ENCODE assay signal across 21 cellular contexts in genomic region chr2:120375251-120376020, GRCh38. TPM values are rescaled to one million over a fixed set of nuclear protein-coding genes. Genes with fewer than 3 reads are reported as not detected.
DNase-seq lines count a peak whose midpoint lies in the region; ATAC-seq, FAIRE-seq and TF ChIP-seq lines count a peak whose summit lies in the region.
"Had no signal": no experiment of that assay in that cellular context is flagged by ENCODE, and none has a peak within 500 bp of the region (broad histone marks: within the 10 kb centered on the region; RNA-seq: fewer than 3 reads in every experiment).

No MANE protein-coding gene starts in this region.

- H4K8ac ChIP-seq in H1 (ENCODE audit: extremely low read depth, insufficient read depth, low read length) (no peak overlapping the region; the same call in 1 of the 2 replicates), mesendoderm (ENCODE audit: low read depth, low read length) (no peak overlapping the region)

- TF ChIP-seq EP300 in H1 (IDR thresholded peaks at IDR 0.05; ENCODE audit: borderline replicate concordance in 1 of 2, low read depth in 2 of 2, low read length in 2 of 2), result no peak

- no peak overlapping the region for H3K9ac ChIP-seq in H1 (replicated peaks in 1 of 4; ENCODE audit: extremely low read depth in 1 of 4, low read depth in 3 of 4, low read length in 3 of 4)
- no peak overlapping the region for H3K9ac ChIP-seq in mesendoderm (ENCODE audit: low read length)
- H3K9ac ChIP-seq: BLaER1 treated with 17β-estradiol and CSF1 and Interleukin-3, amounts not matched to agents 10 nM and 100 nM had no signal

- DNase-seq in left ventricle myocardium superior (peak; percentile 21), left ventricle myocardium inferior (no peak), H1 (ENCODE audit: low read depth in 1 of 2, low spot score in 2 of 2) (no peak), mesendoderm (no peak), NCI-H524 treated with DMSO at 0.1 percent for 48 hours (lab: John Stamatoyannopoulos, UW) (no peak), NCI-H1930 (lab: John Stamatoyannopoulos, UW) (no peak)
- DNase-seq in activated CD4-positive, CD25-positive, alpha-beta regulatory T cell treated with anti-CD3 and anti-CD28 coated beads, Interleukin-2, amount 50 U/mL, for 72 hours, result no peak
- DNase-seq: CD4-positive, alpha-beta T cell; CD8-positive, alpha-beta memory T cell; DMS 273 treated with DMSO at 0.1 percent for 48 hours; DMS79; GF-D8; HCEC 1CT had no signal

- peak overlapping the region; percentile 80 for H3K4ac ChIP-seq in H1 (replicated peaks; ENCODE audit: insufficient read length, low read depth, low read length)
- H3K4ac ChIP-seq in mesendoderm (ENCODE audit: low read depth, low read length), result no peak overlapping the region

- H3K79me2 ChIP-seq in H1 (ENCODE audit: control insufficient read depth in 1 of 2, insufficient read depth in 2 of 2, low read length in 2 of 2), result no peaks in the 10 kb centered on the region
- no peaks in the 10 kb centered on the region for H3K79me2 ChIP-seq in mesendoderm (ENCODE audit: control insufficient read depth, insufficient read depth, low read length)

- TF ChIP-seq CTCF in left ventricle myocardium inferior (IDR thresholded peaks at IDR 0.05; ENCODE audit: borderline replicate concordance), result no peak
- TF ChIP-seq CTCF in H1 (IDR thresholded peaks at IDR 0.05; ENCODE audit: control extremely low read depth in 1 of 3, insufficient read depth in 1 of 3, low read depth in 1 of 3, low read length in 3 of 3), result no peak

- CTCF ChIA-PET in H1 (lab: Charles Lee; ENCODE audit: partially characterized antibody), result interaction anchor here (1.1 to 1.9 kb wide), 4 partner anchors 22 to 63 kb away, joined by 3 to 4 read pairs (median 3); no protein-coding TSS in a partner anchor

- intact Hi-C loops in left ventricle myocardium superior (cut with micrococcal nuclease), result no loop called here
- intact Hi-C loops in left ventricle myocardium inferior (cut with micrococcal nuclease), result no loop called here

- H2BK5ac ChIP-seq in H1 (ENCODE audit: low read depth, low read length) (no peak overlapping the region), mesendoderm (ENCODE audit: low read length) (no peak overlapping the region)

- H4K5ac ChIP-seq in H1 (ENCODE audit: insufficient read length, low read depth, low read length) (no peak overlapping the region), mesendoderm (ENCODE audit: low read length) (no peak overlapping the region)

- FAIRE-seq in H1 (lab: Jason Lieb, UNC), result no peak
- FAIRE-seq: D721Med, GM12891, GM18507, H54 had no signal

- H3K27me3 ChIP-seq in left ventricle myocardium inferior (ENCODE audit: low read depth) (peaks cover 71% of the 10 kb centered on the region), H1 (replicated peaks in 1 of 4; ENCODE audit: control insufficient read depth in 3 of 4, extremely low read depth in 1 of 4, insufficient read depth in 3 of 4, low read length in 3 of 4) (peaks cover 0 to 38% (median 19%) of the 10 kb centered on the region in 4 experiments; a peak in 5 of 7 replicates), mesendoderm (ENCODE audit: insufficient read depth, low read length, poor library complexity) (no peaks in the 10 kb centered on the region)
- H3K27me3 ChIP-seq: BLaER1 treated with 17β-estradiol and CSF1 and Interleukin-3, amounts not matched to agents 10 nM and 100 nM had no signal

- WGBS in H1 (ENCODE audit: extremely low coverage in 1 of 2, insufficient coverage in 1 of 2, insufficient read length in 1 of 2, insufficient replicate concordance in 2 of 2, low coverage in 1 of 2, low lambda C conversion rate in 2 of 2, missing lambda C conversion rate in 1 of 2), 2 experiments, result 89% methylated on average over 14 of the region's 14 CpGs; no CpG with 5 or more reads in 1 of the 2 experiments
- WGBS in mesendoderm (ENCODE audit: extremely low coverage, insufficient coverage, low lambda C conversion rate), result no CpG with 5 or more reads among the region's 14 CpGs

- POLR2A ChIA-PET in H1 (lab: Charles Lee; ENCODE audit: partially characterized antibody), result interaction anchor here (1.1 kb wide), 1 partner anchor 10 kb away, joined by 3 read pairs; no protein-coding TSS in a partner anchor

- TF ChIP-seq POLR2A in H1 (IDR thresholded peaks at IDR 0.05; ENCODE audit: control extremely low read depth in 1 of 2, low read depth in 2 of 2, low read length in 2 of 2), result no peak

- H3K14ac ChIP-seq in H1 (ENCODE audit: insufficient read length), result no peak overlapping the region

- H3K36me3 ChIP-seq in left ventricle myocardium inferior, result no peaks in the 10 kb centered on the region
- no peaks in the 10 kb centered on the region for H3K36me3 ChIP-seq in H1 (ENCODE audit: control insufficient read depth in 2 of 4, insufficient read depth in 4 of 4, low read length in 3 of 4)
- H3K36me3 ChIP-seq in mesendoderm (ENCODE audit: control insufficient read depth, insufficient read depth, low read length), result no peaks in the 10 kb centered on the region
- H3K36me3 ChIP-seq: BLaER1 treated with 17β-estradiol and CSF1 and Interleukin-3, amounts not matched to agents 10 nM and 100 nM had no signal

- 0 out of 2 replicates have a peak overlapping the region, but pooled peaks have one; percentile 50 for H2BK20ac ChIP-seq in H1 (ENCODE audit: low read length)

- H2AK5ac ChIP-seq in H1 (ENCODE audit: low read depth, low read length), result no peak overlapping the region
- no peak overlapping the region for H2AK5ac ChIP-seq in mesendoderm (ENCODE audit: low read length)

- no peak for ATAC-seq in left ventricle myocardium superior
- ATAC-seq: GM23338 had no signal

- H3K4me2 ChIP-seq in H1 (ENCODE audit: insufficient read depth in 1 of 2, low read depth in 2 of 2, low read length in 2 of 2), result no peak overlapping the region
- no peak overlapping the region for H3K4me2 ChIP-seq in mesendoderm (ENCODE audit: low read length)

- peaks cover 5% of the 10 kb centered on the region for H3K23me2 ChIP-seq in H1 (ENCODE audit: low read depth, low read length)

- H2BK12ac ChIP-seq in H1 (ENCODE audit: low read depth, low read length), result peak overlapping the region; percentile 81; the same call in 1 of the 2 replicates

- peak overlapping the region; percentile 61 for H4K91ac ChIP-seq in H1 (replicated peaks; ENCODE audit: insufficient read length, low read length)

- TF ChIP-seq RAD21 in H1 (IDR thresholded peaks at IDR 0.05 in 1 of 2, conservative IDR thresholded peaks at IDR 0.05 in 1 of 2; ENCODE audit: low read depth in 2 of 2, low read length in 2 of 2), result no peak

- peak overlapping the region; percentile 38; the same call in 1 of the 2 replicates for H3K18ac ChIP-seq in H1 (ENCODE audit: extremely low read depth, low read length)
- no peak overlapping the region for H3K18ac ChIP-seq in mesendoderm (ENCODE audit: low read length)

- H3K79me1 ChIP-seq in H1 (ENCODE audit: low read depth, low read length) (no peaks in the 10 kb centered on the region), mesendoderm (ENCODE audit: low read length) (no peaks in the 10 kb centered on the region)

- H3K23ac ChIP-seq in H1 (ENCODE audit: insufficient read length), result no peak overlapping the region
- H3K23ac ChIP-seq in mesendoderm (ENCODE audit: low read length), result no peak overlapping the region

- no peak overlapping the region for H3K56ac ChIP-seq in H1 (replicated peaks; ENCODE audit: insufficient read length, low read depth, low read length)
- H3K56ac ChIP-seq in mesendoderm (ENCODE audit: low read length), result peak overlapping the region; percentile 34

- H3K4me1 ChIP-seq in left ventricle myocardium inferior, result no peaks in the 10 kb centered on the region
- peaks cover 18 to 31% (median 25%) of the 10 kb centered on the region in 4 experiments for H3K4me1 ChIP-seq in H1 (replicated peaks in 1 of 4; ENCODE audit: control insufficient read depth in 3 of 4, insufficient read depth in 4 of 4, low read length in 3 of 4)
- no peaks in the 10 kb centered on the region for H3K4me1 ChIP-seq in mesendoderm (ENCODE audit: control insufficient read depth, low read depth, low read length)

- H3K27ac ChIP-seq in left ventricle myocardium inferior (replicated peaks) (no peak overlapping the region), H1 (ENCODE audit: low read depth, low read length) (no peak overlapping the region), mesendoderm (ENCODE audit: low read depth, low read length) (no peak overlapping the region)
- H3K27ac ChIP-seq: BLaER1 treated with 17β-estradiol and CSF1 and Interleukin-3, amounts not matched to agents 10 nM and 100 nM had no signal

- no peak overlapping the region for H2BK120ac ChIP-seq in H1 (replicated peaks; ENCODE audit: low read depth, low read length)
- H2BK120ac ChIP-seq in mesendoderm (ENCODE audit: low read depth, low read length), result no peak overlapping the region

- H3K9me3 ChIP-seq in left ventricle myocardium inferior (replicated peaks) (no peaks in the 10 kb centered on the region), H1 (ENCODE audit: insufficient read depth in 2 of 2, low read depth in 1 of 2, low read length in 1 of 2) (no peaks in the 10 kb centered on the region)
- H3K9me3 ChIP-seq: BLaER1 treated with 17β-estradiol and CSF1 and Interleukin-3, amounts not matched to agents 10 nM and 100 nM had no signal

- H2BK15ac ChIP-seq in H1 (ENCODE audit: low read length), result peak overlapping the region; percentile 47; the same call in 1 of the 2 replicates
- no peak overlapping the region for H2BK15ac ChIP-seq in mesendoderm (replicated peaks; ENCODE audit: low read depth)

- H4K20me1 ChIP-seq in H1 (replicated peaks in 1 of 2; ENCODE audit: control insufficient read depth in 1 of 2, insufficient read depth in 2 of 2, low read length in 2 of 2), result peaks cover 0 to 3% of the 10 kb centered on the region in 2 experiments
- H4K20me1 ChIP-seq: BLaER1 treated with 17β-estradiol and CSF1 and Interleukin-3, amounts not matched to agents 10 nM and 100 nM had no signal

- H3K4me3 ChIP-seq in left ventricle myocardium inferior (no peak overlapping the region), H1 (ENCODE audit: extremely low read depth in 1 of 4, insufficient read depth in 2 of 4, low read depth in 3 of 4, low read length in 4 of 4) (no peak overlapping the region), mesendoderm (ENCODE audit: low read length) (no peak overlapping the region)
- H3K4me3 ChIP-seq: BLaER1 treated with 17β-estradiol and CSF1 and Interleukin-3, amounts not matched to agents 10 nM and 100 nM; GM23338 had no signal

- no peak overlapping the region for H2AFZ ChIP-seq in H1 (ENCODE audit: low read length)
- H2AFZ ChIP-seq: GM23338 had no signal

RNA-seq across cellular contexts. Expression of gene INHBB, which starts 29.5 kb away (rescaled TPM):
- total RNA-seq in left ventricle myocardium superior (2.8 TPM), left ventricle myocardium inferior (3.2 TPM)
- total RNA-seq in H1 (2021; fragmentation: NEBNext Ultra II Directional; extraction: Animal tissue kit (Norgen Biotek cat#: 25700)), result 0.23 and 0.30 TPM in 2 replicates
- polyA plus RNA-seq in H1 (2011; rRNA removed), result 0.24 and 0.32 TPM in 2 replicates
- 0.25 TPM for polyA plus RNA-seq in H1 (2011; cell fraction: cytosol; rRNA removed)
- 0.44 TPM for polyA plus RNA-seq in H1 (2011; cell fraction: nucleus; rRNA removed)
- 0.27 to 0.51 TPM (median 0.42 TPM) in 4 replicates for polyA plus RNA-seq in H1 (2012, experiment 1 of 2)
- polyA plus RNA-seq in H1 (2012, experiment 2 of 2), result 0.31 TPM
- polyA plus RNA-seq in H1 (2013, experiment 1 of 2), result 0.10 TPM
- polyA plus RNA-seq in H1 (2013, experiment 2 of 2), result 0.15 TPM
- 0.19 and 0.46 TPM in 2 replicates for polyA minus RNA-seq in H1 (2011; rRNA and poly(A)+ RNA removed)
- 0.44 TPM for polyA minus RNA-seq in H1 (2011; cell fraction: cytosol; rRNA and poly(A)+ RNA removed)
- 0.50 TPM for polyA minus RNA-seq in H1 (2011; cell fraction: nucleus; rRNA and poly(A)+ RNA removed)
- polyA plus RNA-seq in mesendoderm (2013, experiment 1 of 2), result 0.01 TPM
- 0.01 TPM for polyA plus RNA-seq in mesendoderm (2013, experiment 2 of 2)
- total RNA-seq: B cell; CD4-positive, alpha-beta T cell; CD8-positive, alpha-beta memory T cell had no signal
- polyA plus RNA-seq: CD14-positive monocyte; CD8-positive, alpha-beta memory T cell; GM23338 had no signal
